Comparison of ENCODE assay signal across 24 cellular contexts in genomic region chr4:7917669-7918068, GRCh38. TPM values are rescaled to one million over a fixed set of nuclear protein-coding genes. Genes with fewer than 3 reads are reported as not detected.
DNase-seq lines count a peak whose midpoint lies in the region; ATAC-seq, FAIRE-seq and TF ChIP-seq lines count a peak whose summit lies in the region.
"Had no signal": no experiment of that assay in that cellular context is flagged by ENCODE, and none has a peak within 500 bp of the region (broad histone marks: within the 10 kb centered on the region; RNA-seq: fewer than 3 reads in every experiment).

No MANE protein-coding gene starts in this region.

- peaks cover 13% of the 10 kb centered on the region for H3K4me1 Mint-ChIP-seq in neural progenitor cell
- H3K4me1 Mint-ChIP-seq: activated B cell treated with CpG ODN at 0.5 μM for 24 hours, B cell, memory B cell had no signal

- peak overlapping the region; percentile 54 for H3K27ac Mint-ChIP-seq in neural progenitor cell
- H3K27ac Mint-ChIP-seq: activated B cell treated with CpG ODN at 0.5 μM for 24 hours; activated CD4-positive, alpha-beta memory T cell treated with anti-CD3 and anti-CD28 coated beads, Interleukin-2, amount 10 ng/mL, durations not matched to agents 7 days and 5 days; B cell; memory B cell; natural killer cell treated with Interleukin-12 subunit alpha and Interleukin-12 subunit beta and Interleukin-15 and Interleukin-18, amount 100 ng/mL, for 72 hours; T-helper 17 cell had no signal

- H2AK5ac ChIP-seq in H1 (ENCODE audit: low read depth, low read length): no peak overlapping the region

- no peaks in the 10 kb centered on the region for H3K27me3 ChIP-seq in H1 (replicated peaks in 1 of 4; ENCODE audit: control insufficient read depth in 3 of 4, extremely low read depth in 1 of 4, insufficient read depth in 3 of 4, low read length in 3 of 4)
- no peaks in the 10 kb centered on the region for H3K27me3 ChIP-seq in neural progenitor cell
- H3K27me3 ChIP-seq: upper lobe of right lung had no signal

- H3K27ac ChIP-seq in HEK293 (ENCODE audit: extremely low read depth, low read depth, low read length) (no peak overlapping the region), H1 (ENCODE audit: low read depth, low read length) (no peak overlapping the region), neural progenitor cell (no peak overlapping the region)
- H3K27ac ChIP-seq: psoas muscle, upper lobe of right lung had no signal

- H3F3A ChIP-seq in neural progenitor cell (ENCODE audit: low read depth): no peaks in the 10 kb centered on the region

- TF ChIP-seq POLR2A in H1 (IDR thresholded peaks at IDR 0.05; ENCODE audit: control extremely low read depth in 1 of 2, low read depth in 2 of 2, low read length in 2 of 2): no peak

- no peak overlapping the region for H2BK15ac ChIP-seq in H1 (ENCODE audit: low read length)

- H3K9me3 ChIP-seq in HEK293 (ENCODE audit: control insufficient read depth, insufficient read depth, low read depth, low read length) (no peaks in the 10 kb centered on the region), H1 (ENCODE audit: insufficient read depth in 2 of 2, low read depth in 1 of 2, low read length in 1 of 2) (no peaks in the 10 kb centered on the region; a peak in 1 of 4 replicates), neural progenitor cell (ENCODE audit: low read depth) (no peaks in the 10 kb centered on the region), mucosa of descending colon (no peaks in the 10 kb centered on the region)
- H3K9me3 ChIP-seq: Caco-2, psoas muscle, upper lobe of right lung had no signal

- DNase-seq in NCI-H69 (lab: John Stamatoyannopoulos, UW): peak; percentile 75
- DNase-seq in H1 (ENCODE audit: low read depth in 1 of 2, low spot score in 2 of 2): no peak
- DNase-seq in neural progenitor cell (ENCODE audit: low spot score): no peak
- no peak for DNase-seq in germinal center (ENCODE audit: low spot score)
- DNase-seq in mucosa of descending colon: no peak
- DNase-seq: activated B cell treated with CpG ODN at 0.5 μM for 24 hours; activated CD4-positive, alpha-beta memory T cell treated with anti-CD3 and anti-CD28 coated beads, Interleukin-2, amount 10 ng/mL, durations not matched to agents 7 days and 5 days; activated naive CD4-positive, alpha-beta T cell treated with anti-CD3 and anti-CD28 coated beads, Interleukin-2, amount 50 U/mL, for 16 hours; Caco-2; cortex of kidney; foreskin fibroblast; NCI-H1930; NCI-H524 treated with DMSO at 0.1 percent for 48 hours; psoas muscle; stimulated activated CD4-positive, alpha-beta T cell treated with anti-CD3 and anti-CD28 coated beads, Interleukin-4, amount 100 ng/mL, for 24 hours; T-helper 17 cell; upper lobe of right lung had no signal

- CTCF ChIA-PET in HEK293 (lab: Yijun Ruan, JAX): interaction anchor here (0.7 kb wide), 1 partner anchor 20 kb away, joined by 5 read pairs; no protein-coding TSS in a partner anchor
- CTCF ChIA-PET in H1 (lab: Charles Lee; ENCODE audit: partially characterized antibody): interaction anchor here (0.6 to 3.1 kb wide), 13 partner anchors 9 to 96 kb away, joined by 3 to 12 read pairs (median 4); no protein-coding TSS in a partner anchor

- no peaks in the 10 kb centered on the region for H3K27me3 Mint-ChIP-seq in neural progenitor cell (ENCODE audit: insufficient read depth, low read depth)
- H3K27me3 Mint-ChIP-seq: activated CD4-positive, alpha-beta memory T cell treated with anti-CD3 and anti-CD28 coated beads, Interleukin-2, amount 10 ng/mL, durations not matched to agents 7 days and 5 days; T-helper 17 cell had no signal

- no peak overlapping the region for H2BK20ac ChIP-seq in H1 (ENCODE audit: low read length)

- H3K18ac ChIP-seq in H1 (ENCODE audit: extremely low read depth, low read length): no peak overlapping the region

- POLR2A ChIA-PET in HEK293 (lab: Yijun Ruan, JAX) (no interaction called here), H1 (lab: Charles Lee; ENCODE audit: partially characterized antibody) (interaction anchor here (0.8 to 1.7 kb wide), 2 partner anchors 10 to 21 kb away, joined by 3 to 6 read pairs; no protein-coding TSS in a partner anchor)

- H3K4me1 ChIP-seq in HEK293 (ENCODE audit: control insufficient read depth, insufficient read depth, low read length): no peaks in the 10 kb centered on the region
- peaks cover 0 to 8% (median 1%) of the 10 kb centered on the region in 4 experiments; a peak in 5 of 7 replicates for H3K4me1 ChIP-seq in H1 (replicated peaks in 1 of 4; ENCODE audit: control insufficient read depth in 3 of 4, insufficient read depth in 4 of 4, low read length in 3 of 4)
- no peaks in the 10 kb centered on the region for H3K4me1 ChIP-seq in neural progenitor cell
- H3K4me1 ChIP-seq in mucosa of descending colon (ENCODE audit: low read depth): no peaks in the 10 kb centered on the region
- H3K4me1 ChIP-seq: Caco-2, psoas muscle, upper lobe of right lung had no signal

- TF ChIP-seq EP300 in H1 (IDR thresholded peaks at IDR 0.05; ENCODE audit: borderline replicate concordance in 1 of 2, low read depth in 2 of 2, low read length in 2 of 2): no peak

- H3K36me3 Mint-ChIP-seq in neural progenitor cell: no peaks in the 10 kb centered on the region
- H3K36me3 Mint-ChIP-seq: memory B cell; natural killer cell treated with Interleukin-12 subunit alpha and Interleukin-12 subunit beta and Interleukin-15 and Interleukin-18, amount 100 ng/mL, for 72 hours had no signal

- H4K5ac ChIP-seq in H1 (ENCODE audit: insufficient read length, low read depth, low read length): no peak overlapping the region

- H3K14ac ChIP-seq in H1 (ENCODE audit: insufficient read length): no peak overlapping the region

- H3K79me2 ChIP-seq in H1 (ENCODE audit: control insufficient read depth in 1 of 2, insufficient read depth in 2 of 2, low read length in 2 of 2) (peaks cover 0 to 59% of the 10 kb centered on the region in 2 experiments; a peak in 2 of 4 replicates), neural progenitor cell (ENCODE audit: low read depth) (peaks cover 5% of the 10 kb centered on the region)

- no peaks in the 10 kb centered on the region for H3K9me3 Mint-ChIP-seq in neural progenitor cell
- H3K9me3 Mint-ChIP-seq: activated B cell treated with CpG ODN at 0.5 μM for 24 hours; activated CD4-positive, alpha-beta memory T cell treated with anti-CD3 and anti-CD28 coated beads, Interleukin-2, amount 10 ng/mL, durations not matched to agents 7 days and 5 days; memory B cell; natural killer cell treated with Interleukin-12 subunit alpha and Interleukin-12 subunit beta and Interleukin-15 and Interleukin-18, amount 100 ng/mL, for 72 hours had no signal

- no peak overlapping the region for H2BK120ac ChIP-seq in H1 (replicated peaks; ENCODE audit: low read depth, low read length)

- H4K20me1 ChIP-seq in H1 (replicated peaks in 1 of 2; ENCODE audit: control insufficient read depth in 1 of 2, insufficient read depth in 2 of 2, low read length in 2 of 2) (no peaks in the 10 kb centered on the region), neural progenitor cell (ENCODE audit: low read depth) (no peaks in the 10 kb centered on the region)

- H3K56ac ChIP-seq in H1 (replicated peaks; ENCODE audit: insufficient read length, low read depth, low read length): no peak overlapping the region

- no peak overlapping the region for H4K8ac ChIP-seq in H1 (ENCODE audit: extremely low read depth, insufficient read depth, low read length)

- no peak overlapping the region for H3K4me2 ChIP-seq in H1 (ENCODE audit: insufficient read depth in 1 of 2, low read depth in 2 of 2, low read length in 2 of 2)
- no peak overlapping the region for H3K4me2 ChIP-seq in neural progenitor cell
- H3K4me2 ChIP-seq: smooth muscle cell had no signal

- TF ChIP-seq RAD21 in H1 (IDR thresholded peaks at IDR 0.05 in 1 of 2, conservative IDR thresholded peaks at IDR 0.05 in 1 of 2; ENCODE audit: low read depth in 2 of 2, low read length in 2 of 2): no peak; a peak in 1 of 4 replicates

- H3K4me3 ChIP-seq in HEK293 (ENCODE audit: low read depth, low read length) (no peak overlapping the region), H1 (ENCODE audit: extremely low read depth in 1 of 4, insufficient read depth in 2 of 4, low read depth in 3 of 4, low read length in 4 of 4) (no peak overlapping the region), neural progenitor cell (no peak overlapping the region), mucosa of descending colon (no peak overlapping the region)
- H3K4me3 ChIP-seq: psoas muscle, smooth muscle cell, upper lobe of right lung had no signal

- no peak overlapping the region for H3K4ac ChIP-seq in H1 (replicated peaks; ENCODE audit: insufficient read length, low read depth, low read length)

- no peak overlapping the region for H3K4me3 Mint-ChIP-seq in neural progenitor cell
- H3K4me3 Mint-ChIP-seq: activated B cell treated with CpG ODN at 0.5 μM for 24 hours; activated CD4-positive, alpha-beta memory T cell treated with anti-CD3 and anti-CD28 coated beads, Interleukin-2, amount 10 ng/mL, durations not matched to agents 7 days and 5 days; B cell; memory B cell; natural killer cell treated with Interleukin-12 subunit alpha and Interleukin-12 subunit beta and Interleukin-15 and Interleukin-18, amount 100 ng/mL, for 72 hours; T-helper 17 cell had no signal

- no peaks in the 10 kb centered on the region for H3K36me3 ChIP-seq in HEK293 (ENCODE audit: control insufficient read depth in 2 of 2, insufficient read depth in 1 of 2, low read length in 2 of 2)
- H3K36me3 ChIP-seq in H1 (ENCODE audit: control insufficient read depth in 2 of 4, insufficient read depth in 4 of 4, low read length in 3 of 4): no peaks in the 10 kb centered on the region
- H3K36me3 ChIP-seq in neural progenitor cell: no peaks in the 10 kb centered on the region
- H3K36me3 ChIP-seq in mucosa of descending colon (ENCODE audit: low read depth): no peaks in the 10 kb centered on the region
- H3K36me3 ChIP-seq: upper lobe of right lung had no signal

- intact Hi-C loops in mucosa of descending colon (cut with DNase I, micrococcal nuclease): no loop called here

- H2BK5ac ChIP-seq in H1 (ENCODE audit: low read depth, low read length): no peak overlapping the region

- FAIRE-seq in H1 (lab: Jason Lieb, UNC): no peak
- FAIRE-seq: HepG2 had no signal

- TF ChIP-seq CTCF in HEK293 (tag by site-specific recombination; IDR thresholded peaks at IDR 0.05) (no peak), H1 (IDR thresholded peaks at IDR 0.05; ENCODE audit: control extremely low read depth in 1 of 3, insufficient read depth in 1 of 3, low read depth in 1 of 3, low read length in 3 of 3) (peak; percentile 12 to 31 (median 13); a peak in 3 of 4 replicates), neural progenitor cell (IDR thresholded peaks at IDR 0.05) (peak; percentile 25), mucosa of descending colon (IDR thresholded peaks at IDR 0.05) (no peak)

- no peaks in the 10 kb centered on the region for H3K23me2 ChIP-seq in H1 (ENCODE audit: low read depth, low read length)

- H2BK12ac ChIP-seq in H1 (ENCODE audit: low read depth, low read length): no peak overlapping the region

- no peak overlapping the region for H4K91ac ChIP-seq in H1 (replicated peaks; ENCODE audit: insufficient read length, low read length)

- ATAC-seq in mucosa of descending colon: no peak
- ATAC-seq in HG03520 (IDR thresholded peaks at IDR 0.05; ENCODE audit: unreplicated experiment): no peak
- ATAC-seq: HepG2; natural killer cell treated with Interleukin-12 subunit alpha and Interleukin-12 subunit beta and Interleukin-15 and Interleukin-18, amount 100 ng/mL, for 72 hours; psoas muscle; T-helper 17 cell; upper lobe of right lung had no signal

- no peak overlapping the region for H3K23ac ChIP-seq in H1 (ENCODE audit: insufficient read length)

- WGBS in H1 (ENCODE audit: extremely low coverage in 1 of 2, insufficient coverage in 1 of 2, insufficient read length in 1 of 2, insufficient replicate concordance in 2 of 2, low coverage in 1 of 2, low lambda C conversion rate in 2 of 2, missing lambda C conversion rate in 1 of 2), 2 experiments: 79% methylated on average over 6 of the region's 6 CpGs; no CpG with 5 or more reads in 1 of the 2 experiments

- no peak overlapping the region for H3K9ac ChIP-seq in H1 (replicated peaks in 1 of 4; ENCODE audit: extremely low read depth in 1 of 4, low read depth in 3 of 4, low read length in 3 of 4)
- H3K9ac ChIP-seq in neural progenitor cell: no peak overlapping the region

- H2AFZ ChIP-seq in H1 (ENCODE audit: low read length): no peak overlapping the region
- no peak overlapping the region for H2AFZ ChIP-seq in neural progenitor cell (replicated peaks)

- peaks cover 9% of the 10 kb centered on the region; the same call in 1 of the 2 replicates for H3K79me1 ChIP-seq in H1 (ENCODE audit: low read depth, low read length)

RNA-seq across cellular contexts. Expression of gene AFAP1, which starts 22.0 kb away (rescaled TPM):
- total RNA-seq in H1 (2021; fragmentation: NEBNext Ultra II Directional; extraction: Animal tissue kit (Norgen Biotek cat#: 25700)): 16.2 and 18.2 TPM in 2 replicates
- 3.6 and 5.1 TPM in 2 replicates for polyA plus RNA-seq in H1 (2011; rRNA removed)
- polyA plus RNA-seq in H1 (2011; cell fraction: cytosol; rRNA removed): 3.6 TPM
- 9.3 TPM for polyA plus RNA-seq in H1 (2011; cell fraction: nucleus; rRNA removed)
- polyA plus RNA-seq in H1 (2012, experiment 1 of 2): 5.8 to 7.5 TPM (median 6.7 TPM) in 4 replicates
- polyA plus RNA-seq in H1 (2012, experiment 2 of 2): 2.7 TPM
- polyA plus RNA-seq in H1 (2013, experiment 1 of 2): 7.8 TPM
- 7.8 TPM for polyA plus RNA-seq in H1 (2013, experiment 2 of 2)
- 8.1 and 10.5 TPM in 2 replicates for polyA minus RNA-seq in H1 (2011; rRNA and poly(A)+ RNA removed)
- 5.6 TPM for polyA minus RNA-seq in H1 (2011; cell fraction: cytosol; rRNA and poly(A)+ RNA removed)
- 16.3 TPM for polyA minus RNA-seq in H1 (2011; cell fraction: nucleus; rRNA and poly(A)+ RNA removed)
- 6.7 and 8.2 TPM in 2 replicates for total RNA-seq in neural progenitor cell (ENCODE audit: low replicate concordance)
- total RNA-seq in mucosa of descending colon: 10 to 100 TPM; 31.4 to 59.1 (median 37.1) TPM

Comparison
In these comparisons a context has a peak if more than half of its experiments do, and no peak if none do; other contexts are left out.
1. CTCF ChIP-seq: peak in H1 (3 of 3) and neural progenitor cell (single experiment); none in HEK293 (single experiment) and mucosa of descending colon (single experiment).
2. Of the 6 proteins assayed by ChIP-seq in both HEK293 and H1: peak only in HEK293: none; only in H1: CTCF; in both: none; in neither: 5.